Comparison of ENCODE assay signal across 8 cellular contexts in genomic region chr4:90127223-90127705, GRCh38. TPM values are rescaled to one million over a fixed set of nuclear protein-coding genes. Genes with fewer than 3 reads are reported as not detected.
A peak's percentile ranks its signal among the peaks of the same experiment; 100 is the strongest.
DNase-seq lines count a peak whose midpoint lies in the region; ATAC-seq and TF ChIP-seq lines count a peak whose summit lies in the region.

TSS of gene CCSER1 (plus strand) at chr4:90127394.

- peaks cover 1% of the 10 kb centered on the region for H3K36me3 Mint-ChIP-seq in activated T-helper 1 cell treated with anti-CD3 and anti-CD28 coated beads, Interleukin-12 subunit alpha, Interleukin-12 subunit beta, Interleukin-2, Interleukin-4 antibody, amounts not matched to agents 30 ng/mL and 10 ng/mL and 1 ng/mL, durations not matched to agents 14 hours and 24 hours and 36 hours (ENCODE audit: low read depth)
- no peaks in the 10 kb centered on the region for H3K36me3 Mint-ChIP-seq in natural killer cell

- H3K36me3 ChIP-seq in transverse colon: no peaks in the 10 kb centered on the region

- peak; percentile 61 for ATAC-seq in GM19025 (IDR thresholded peaks at IDR 0.05; ENCODE audit: low read depth, unreplicated experiment)
- peak; percentile 76 for ATAC-seq in HG03139 (IDR thresholded peaks at IDR 0.05; ENCODE audit: unreplicated experiment)
- peak; percentile 84 for ATAC-seq in foreskin keratinocyte
- peak; percentile 75 to 80 (median 78) for ATAC-seq in natural killer cell

- H3K4me1 ChIP-seq in foreskin keratinocyte (no peaks in the 10 kb centered on the region), transverse colon (peaks cover 0 to 6% (median 3%) of the 10 kb centered on the region in 4 donors)

- DNase-seq in AG10803 (ENCODE audit: low read depth) (peak; percentile 15), NCI-H774 (lab: John Stamatoyannopoulos, UW) (peak; percentile 39), foreskin keratinocyte (peak; percentile 54 to 78), natural killer cell (peak; percentile 15), transverse colon (peak; percentile 86)
- no peak for DNase-seq in activated T-helper 1 cell treated with anti-CD3 and anti-CD28 coated beads, Interleukin-12 subunit alpha, Interleukin-12 subunit beta, Interleukin-2, Interleukin-4 antibody, amounts not matched to agents 30 ng/mL and 10 ng/mL and 1 ng/mL, durations not matched to agents 14 hours and 24 hours and 36 hours (ENCODE audit: low spot score)

- H3K9me3 Mint-ChIP-seq in activated T-helper 1 cell treated with anti-CD3 and anti-CD28 coated beads, Interleukin-12 subunit alpha, Interleukin-12 subunit beta, Interleukin-2, Interleukin-4 antibody, amounts not matched to agents 30 ng/mL and 10 ng/mL and 1 ng/mL, durations not matched to agents 14 hours and 24 hours and 36 hours: no peaks in the 10 kb centered on the region
- peaks cover 0 to 4% of the 10 kb centered on the region in 2 donors for H3K9me3 Mint-ChIP-seq in natural killer cell

- no peak within 1 kb of the TSS for H3K27ac ChIP-seq in foreskin keratinocyte
- H3K27ac ChIP-seq in transverse colon: peak within 1 kb of the TSS; percentile 84 to 92 (median 88)

- no peaks in the 10 kb centered on the region for H3K27me3 ChIP-seq in foreskin keratinocyte
- H3K27me3 ChIP-seq in transverse colon: no peaks in the 10 kb centered on the region

- H3K27me3 Mint-ChIP-seq in activated T-helper 1 cell treated with anti-CD3 and anti-CD28 coated beads, Interleukin-12 subunit alpha, Interleukin-12 subunit beta, Interleukin-2, Interleukin-4 antibody, amounts not matched to agents 30 ng/mL and 10 ng/mL and 1 ng/mL, durations not matched to agents 14 hours and 24 hours and 36 hours (ENCODE audit: insufficient read depth): peaks cover 38% of the 10 kb centered on the region
- peaks cover 28 to 34% of the 10 kb centered on the region in 2 donors for H3K27me3 Mint-ChIP-seq in natural killer cell (ENCODE audit: low read depth in 2 of 2)

- in situ Hi-C loops in transverse colon (cut with MboI; ENCODE audit: low pct_ligation_motif_present in 1 of 4, low pct_unique_long_range_greater_than_20kb in 1 of 4, low sequenced_read_pairs in 3 of 4): no loop called here

- H3K27ac Mint-ChIP-seq in activated T-helper 1 cell treated with anti-CD3 and anti-CD28 coated beads, Interleukin-12 subunit alpha, Interleukin-12 subunit beta, Interleukin-2, Interleukin-4 antibody, amounts not matched to agents 30 ng/mL and 10 ng/mL and 1 ng/mL, durations not matched to agents 14 hours and 24 hours and 36 hours: no peak within 1 kb of the TSS
- peak within 1 kb of the TSS in 1 of 2 donors; percentile 68 for H3K27ac Mint-ChIP-seq in natural killer cell

- TF ChIP-seq POLR2A in transverse colon (IDR thresholded peaks at IDR 0.05): peak; percentile 98

- WGBS in transverse colon (ENCODE audit: low coverage in 1 of 2), 2 donors: 1% methylated on average over 33 of the region's 35 CpGs; no CpG with 5 or more reads in 1 of the 2 donors

- H3K4me3 Mint-ChIP-seq in activated T-helper 1 cell treated with anti-CD3 and anti-CD28 coated beads, Interleukin-12 subunit alpha, Interleukin-12 subunit beta, Interleukin-2, Interleukin-4 antibody, amounts not matched to agents 30 ng/mL and 10 ng/mL and 1 ng/mL, durations not matched to agents 14 hours and 24 hours and 36 hours: peak within 1 kb of the TSS; percentile 61
- peak within 1 kb of the TSS; percentile 92 for H3K4me3 Mint-ChIP-seq in natural killer cell

- H3K4me3 ChIP-seq in AG10803 (ENCODE audit: low read length) (peak within 1 kb of the TSS; percentile 28), transverse colon (peak within 1 kb of the TSS; percentile 51 to 93 (median 57))

- TF ChIP-seq CTCF in AG10803 (conservative IDR thresholded peaks at IDR 0.05; ENCODE audit: low read length) (no peak), foreskin keratinocyte (conservative IDR thresholded peaks at IDR 0.05) (peak; percentile 18), natural killer cell (IDR thresholded peaks at IDR 0.05) (no peak), transverse colon (IDR thresholded peaks at IDR 0.05) (peak in 1 of 5 experiments; percentile 10)

- H3K9me3 ChIP-seq in transverse colon: no peaks in the 10 kb centered on the region

- TF ChIP-seq EP300 in transverse colon (IDR thresholded peaks at IDR 0.05; ENCODE audit: low read depth): no peak

- H3K4me1 Mint-ChIP-seq in activated T-helper 1 cell treated with anti-CD3 and anti-CD28 coated beads, Interleukin-12 subunit alpha, Interleukin-12 subunit beta, Interleukin-2, Interleukin-4 antibody, amounts not matched to agents 30 ng/mL and 10 ng/mL and 1 ng/mL, durations not matched to agents 14 hours and 24 hours and 36 hours (ENCODE audit: low read depth): peaks cover 20% of the 10 kb centered on the region
- peaks cover 22% of the 10 kb centered on the region in 2 donors for H3K4me1 Mint-ChIP-seq in natural killer cell

- intact Hi-C loops in activated T-helper 1 cell treated with anti-CD3 and anti-CD28 coated beads, Interleukin-12 subunit alpha, Interleukin-12 subunit beta, Interleukin-2, Interleukin-4 antibody, amounts not matched to agents 30 ng/mL and 10 ng/mL and 1 ng/mL, durations not matched to agents 14 hours and 24 hours and 36 hours (cut with micrococcal nuclease): no loop called here
- intact Hi-C loops in natural killer cell (cut with micrococcal nuclease): no loop called here
- intact Hi-C loops in transverse colon (cut with DNase I; ENCODE audit: low total_unique reads): no loop called here

RNA-seq across cellular contexts. Expression of gene CCSER1, which starts in this region (rescaled TPM):
- not detected in 2 replicates for total RNA-seq in activated T-helper 1 cell treated with anti-CD3 and anti-CD28 coated beads, Interleukin-12 subunit alpha, Interleukin-12 subunit beta, Interleukin-2, Interleukin-4 antibody, amounts not matched to agents 30 ng/mL and 10 ng/mL and 1 ng/mL, durations not matched to agents 14 hours and 24 hours and 36 hours
- total RNA-seq in foreskin keratinocyte (0.81 and 1.1 TPM in 2 replicates), natural killer cell (1 to 10 TPM in 2 of 3 donors, under 1 TPM in 1; 0.87 to 1.1 (median 1.1) TPM), transverse colon (10 to 100 TPM; 13.3 to 54.6 (median 34.0) TPM)
- 0.08 and 0.16 TPM in 2 replicates for polyA plus RNA-seq in foreskin keratinocyte
